ENCODE assay signal across 12 cellular contexts in genomic region chr15:96416218-96416933, GRCh38.
A peak's percentile ranks its signal among the peaks of the same experiment; 100 is the strongest.
DNase-seq lines count a peak whose midpoint lies in the region; ATAC-seq and TF ChIP-seq lines count a peak whose summit lies in the region.
"Had no signal": no experiment of that assay in that cellular context is flagged by ENCODE, and none has a peak within 500 bp of the region (broad histone marks: within the 10 kb centered on the region; RNA-seq: fewer than 3 reads in every experiment).

No MANE protein-coding gene starts in this region.

- H3K9ac ChIP-seq in MM.1S (ENCODE audit: low read length), result no peak overlapping the region

- H3K4me1 ChIP-seq in MM.1S (ENCODE audit: low read length), result peaks cover 12% of the 10 kb centered on the region
- H3K4me1 ChIP-seq in testis, result peaks cover 4% of the 10 kb centered on the region
- H3K4me1 ChIP-seq: foreskin keratinocyte had no signal

- no peak overlapping the region for H3K27ac ChIP-seq in MM.1S (ENCODE audit: low read length)
- H3K27ac ChIP-seq in testis, result no peak overlapping the region
- H3K27ac ChIP-seq: foreskin keratinocyte, RWPE1 had no signal

- H2AFZ ChIP-seq in MM.1S (ENCODE audit: low read length), result no peak overlapping the region

- H4K20me1 ChIP-seq in MM.1S (ENCODE audit: insufficient read depth, low read length), result no peaks in the 10 kb centered on the region

- H3K9me3 ChIP-seq in MM.1S (replicated peaks; ENCODE audit: insufficient read depth, low read length) (no peaks in the 10 kb centered on the region), testis (no peaks in the 10 kb centered on the region)

- no peak for DNase-seq in MM.1S
- no peak for DNase-seq in epithelial cell of proximal tubule (ENCODE audit: low read depth)
- no peak for DNase-seq in testis
- no peak for DNase-seq in NCI-H1694 treated with DMSO at 0.1 percent for 48 hours (lab: John Stamatoyannopoulos, UW)
- no peak for DNase-seq in mucosa of gallbladder (ENCODE audit: low spot score)
- DNase-seq: DMS79 treated with DMSO at 0.1 percent for 48 hours, NCI-H226 had no signal

- 6 to 9% methylated on average over 31 to 54 of the region's 58 CpGs for whole genome bisulfite sequencing in testis, 2 donors

- H3K4me3 ChIP-seq in MM.1S (ENCODE audit: low read length) (no peak overlapping the region), epithelial cell of proximal tubule (ENCODE audit: low read depth, low read length) (peak overlapping the region; percentile 49), testis (peak overlapping the region; percentile 32 to 49)

- no peaks in the 10 kb centered on the region for H3K9me3 Mint-ChIP-seq in nephron

- peak overlapping the region; percentile 16; the same call in 1 of the 2 replicates for H3K4me2 ChIP-seq in MM.1S (ENCODE audit: low read depth, low read length)

- no peak for ATAC-seq in HG03045 (IDR thresholded peaks at IDR 0.05; ENCODE audit: unreplicated experiment)
- ATAC-seq in GM21526 (IDR thresholded peaks at IDR 0.05; ENCODE audit: low FRiP score, unreplicated experiment), result no peak

- TF ChIP-seq CTCF in MM.1S (IDR thresholded peaks at IDR 0.05; ENCODE audit: low read length) (no peak), epithelial cell of proximal tubule (conservative IDR thresholded peaks at IDR 0.05; ENCODE audit: low read depth, low read length) (no peak), nephron (IDR thresholded peaks at IDR 0.05; ENCODE audit: unreplicated experiment in 3 of 3) (no peak), testis (IDR thresholded peaks at IDR 0.05) (no peak)

- peaks cover 12% of the 10 kb centered on the region for H3K4me1 Mint-ChIP-seq in nephron

- no peaks in the 10 kb centered on the region for H3K9me2 ChIP-seq in MM.1S (replicated peaks; ENCODE audit: insufficient read depth, low read length)

- H3K36me3 ChIP-seq in MM.1S (replicated peaks; ENCODE audit: insufficient read depth, low read length) (no peaks in the 10 kb centered on the region), testis (ENCODE audit: low read depth, missing control alignments) (no peaks in the 10 kb centered on the region)

- H3K27me3 Mint-ChIP-seq in nephron (ENCODE audit: low read depth), result peaks cover 100% of the 10 kb centered on the region

- no peaks in the 10 kb centered on the region for H3K36me3 Mint-ChIP-seq in nephron (ENCODE audit: low read depth)

- no peaks in the 10 kb centered on the region for H3F3A ChIP-seq in MM.1S (ENCODE audit: insufficient read depth, low read length)

- H3K79me2 ChIP-seq in MM.1S (ENCODE audit: low read length), result no peaks in the 10 kb centered on the region

- H3K27ac Mint-ChIP-seq in nephron, result no peak overlapping the region

- TF ChIP-seq POLR2A in testis (IDR thresholded peaks at IDR 0.05), result no peak

- H3K4me3 Mint-ChIP-seq in nephron, result peak overlapping the region; percentile 77 to 83 (median 79)

- H3K27me3 ChIP-seq in MM.1S (replicated peaks; ENCODE audit: insufficient read depth, low read length) (no peaks in the 10 kb centered on the region), testis (no peaks in the 10 kb centered on the region)

- intact Hi-C loops in testis (cut with DNase I; ENCODE audit: low total_unique reads), result no loop called here
